Comparison of ENCODE assay signal across 8 cellular contexts in the genomic region with DNA sequence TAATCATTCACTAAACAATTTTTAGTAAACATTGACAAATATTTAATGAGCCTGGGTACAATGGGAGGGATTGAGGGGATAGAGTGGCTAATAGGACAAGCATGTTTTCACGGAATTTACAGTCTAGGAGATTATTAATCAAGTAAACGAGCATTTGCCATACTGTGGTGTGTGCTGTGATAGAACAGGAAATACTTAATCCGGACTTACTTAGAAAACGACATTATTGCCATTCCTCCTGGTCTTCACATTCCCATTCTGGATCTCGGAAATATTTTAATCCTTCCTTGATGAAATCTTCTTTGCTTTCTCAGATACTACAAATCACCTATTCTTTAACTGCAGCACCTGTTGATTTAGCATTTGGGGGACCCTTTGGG. TPM values are rescaled to one million over a fixed set of nuclear protein-coding genes. Genes with fewer than 3 reads are reported as not detected.
DNase-seq lines count a peak whose midpoint lies in the region; ATAC-seq, FAIRE-seq and TF ChIP-seq lines count a peak whose summit lies in the region.

No MANE protein-coding gene starts in this region.

- no peak for TF ChIP-seq POLR2A in H1 (IDR thresholded peaks at IDR 0.05; ENCODE audit: control extremely low read depth in 1 of 2, low read depth in 2 of 2, low read length in 2 of 2)

- peak overlapping the region; percentile 99 for H3K9ac ChIP-seq in NT2/D1 (ENCODE audit: insufficient read length, low read depth)
- H3K9ac ChIP-seq in H1 (replicated peaks in 1 of 4; ENCODE audit: extremely low read depth in 1 of 4, low read depth in 3 of 4, low read length in 3 of 4), result peak overlapping the region in 2 of 4 experiments; percentile 6 to 71; a peak in 2 of 7 replicates
- H3K9ac ChIP-seq in neural progenitor cell, result peak overlapping the region; percentile 81

- H4K20me1 ChIP-seq in H1 (replicated peaks in 1 of 2; ENCODE audit: control insufficient read depth in 1 of 2, insufficient read depth in 2 of 2, low read length in 2 of 2) (peaks cover 0 to 4% of the 10 kb centered on the region in 2 experiments), neural progenitor cell (ENCODE audit: low read depth) (peaks cover 16% of the 10 kb centered on the region)

- no peak overlapping the region for H4K5ac ChIP-seq in H1 (ENCODE audit: insufficient read length, low read depth, low read length)

- H3K4ac ChIP-seq in H1 (replicated peaks; ENCODE audit: insufficient read length, low read depth, low read length), result no peak overlapping the region

- H3K36me3 ChIP-seq in NT2/D1 (ENCODE audit: insufficient read depth, insufficient read length, low read length), result peaks cover 40% of the 10 kb centered on the region
- H3K36me3 ChIP-seq in H1 (ENCODE audit: control insufficient read depth in 2 of 4, insufficient read depth in 4 of 4, low read length in 3 of 4), result peaks cover 0 to 6% (median 0%) of the 10 kb centered on the region in 4 experiments; a peak in 1 of 8 replicates
- no peaks in the 10 kb centered on the region for H3K36me3 ChIP-seq in neural progenitor cell

- TF ChIP-seq EP300 in H1 (IDR thresholded peaks at IDR 0.05; ENCODE audit: borderline replicate concordance in 1 of 2, low read depth in 2 of 2, low read length in 2 of 2), result no peak

- H3K23ac ChIP-seq in H1 (ENCODE audit: insufficient read length), result no peak overlapping the region

- H2BK12ac ChIP-seq in H1 (ENCODE audit: low read depth, low read length), result no peak overlapping the region

- no peaks in the 10 kb centered on the region for H3K27me3 Mint-ChIP-seq in neural progenitor cell (ENCODE audit: insufficient read depth, low read depth)

- no peak overlapping the region for H2BK5ac ChIP-seq in H1 (ENCODE audit: low read depth, low read length)

- POLR2A ChIA-PET in H1 (lab: Charles Lee; ENCODE audit: partially characterized antibody), result interaction anchor here (0.9 to 2.3 kb wide), 6 partner anchors 9 to 110 kb away, joined by 3 to 14 read pairs (median 4); partner anchors contain the start of genes RNF25 and STK36

- H3K79me1 ChIP-seq in H1 (ENCODE audit: low read depth, low read length), result peaks cover 7% of the 10 kb centered on the region; the same call in 1 of the 2 replicates

- 0 out of 2 replicates have a peak, but pooled peaks cover 2% of the 10 kb centered on the region for H3K23me2 ChIP-seq in H1 (ENCODE audit: low read depth, low read length)

- H3F3A ChIP-seq in neural progenitor cell (ENCODE audit: low read depth), result no peaks in the 10 kb centered on the region

- H3K4me1 Mint-ChIP-seq in neural progenitor cell, result peaks cover 11% of the 10 kb centered on the region

- no peaks in the 10 kb centered on the region for H3K9me3 Mint-ChIP-seq in neural progenitor cell

- H3K27ac Mint-ChIP-seq in neural progenitor cell, result peak overlapping the region; percentile 94

- H3K4me2 ChIP-seq in H1 (ENCODE audit: insufficient read depth in 1 of 2, low read depth in 2 of 2, low read length in 2 of 2), result peak overlapping the region; percentile 56 to 74
- H3K4me2 ChIP-seq in neural progenitor cell, result peak overlapping the region; percentile 93

- no peak overlapping the region for H4K8ac ChIP-seq in H1 (ENCODE audit: extremely low read depth, insufficient read depth, low read length)

- no peak overlapping the region for H2BK20ac ChIP-seq in H1 (ENCODE audit: low read length)

- H3K36me3 Mint-ChIP-seq in neural progenitor cell, result peaks cover 8% of the 10 kb centered on the region

- no peak overlapping the region for H3K56ac ChIP-seq in H1 (replicated peaks; ENCODE audit: insufficient read length, low read depth, low read length)

- no peak overlapping the region for H2BK120ac ChIP-seq in H1 (replicated peaks; ENCODE audit: low read depth, low read length)

- no peak overlapping the region for H4K91ac ChIP-seq in H1 (replicated peaks; ENCODE audit: insufficient read length, low read length)

- no peak overlapping the region for H2AFZ ChIP-seq in H1 (ENCODE audit: low read length)
- peak overlapping the region; percentile 27 for H2AFZ ChIP-seq in neural progenitor cell (replicated peaks)

- no peak overlapping the region for H3K18ac ChIP-seq in H1 (ENCODE audit: extremely low read depth, low read length)

- H2AK5ac ChIP-seq in H1 (ENCODE audit: low read depth, low read length), result no peak overlapping the region

- peak overlapping the region; percentile 98 for H3K4me3 ChIP-seq in NT2/D1 (ENCODE audit: insufficient read length, low read depth)
- H3K4me3 ChIP-seq in H1 (ENCODE audit: extremely low read depth in 1 of 4, insufficient read depth in 2 of 4, low read depth in 3 of 4, low read length in 4 of 4), result peak overlapping the region; percentile 85 to 90 (median 89)
- peak overlapping the region; percentile 85 for H3K4me3 ChIP-seq in neural progenitor cell

- H3K79me2 ChIP-seq in H1 (ENCODE audit: control insufficient read depth in 1 of 2, insufficient read depth in 2 of 2, low read length in 2 of 2) (peaks cover 4 to 46% of the 10 kb centered on the region in 2 experiments), neural progenitor cell (ENCODE audit: low read depth) (peaks cover 56% of the 10 kb centered on the region)

- CTCF ChIA-PET in H1 (lab: Charles Lee; ENCODE audit: partially characterized antibody), result interaction anchor here (0.6 to 2.7 kb wide), 9 partner anchors 9 to 138 kb away, joined by 3 to 17 read pairs (median 9); partner anchors contain the start of genes BCS1L, RNF25, STK36 and ZNF142

- H3K4me3 Mint-ChIP-seq in neural progenitor cell, result peak overlapping the region; percentile 98

- TF ChIP-seq CTCF in H1 (IDR thresholded peaks at IDR 0.05; ENCODE audit: control extremely low read depth in 1 of 3, insufficient read depth in 1 of 3, low read depth in 1 of 3, low read length in 3 of 3) (no peak), neural progenitor cell (IDR thresholded peaks at IDR 0.05) (no peak)

- H3K27ac ChIP-seq in H1 (ENCODE audit: low read depth, low read length) (no peak overlapping the region), neural progenitor cell (no peak overlapping the region)

- FAIRE-seq in H1 (lab: Jason Lieb, UNC), result no peak
- no peak for FAIRE-seq in frontal cortex (lab: Jason Lieb, UNC)

- DNase-seq in ELR (ENCODE audit: low read depth) (peak; percentile 44), NT2/D1 (ENCODE audit: low read depth, low spot score) (no peak), H1 (ENCODE audit: low read depth in 1 of 2, low spot score in 2 of 2) (no peak), neural progenitor cell (ENCODE audit: low spot score) (no peak), cerebellar cortex (ENCODE audit: low spot score) (no peak), frontal cortex (ENCODE audit: low spot score in 2 of 2) (no peak)

- H3K4me1 ChIP-seq in NT2/D1 (ENCODE audit: insufficient read depth, insufficient read length) (no peaks in the 10 kb centered on the region), H1 (replicated peaks in 1 of 4; ENCODE audit: control insufficient read depth in 3 of 4, insufficient read depth in 4 of 4, low read length in 3 of 4) (peaks cover 0 to 4% (median 1%) of the 10 kb centered on the region in 4 experiments; a peak in 4 of 7 replicates), neural progenitor cell (no peaks in the 10 kb centered on the region)

- 27% methylated on average over 5 of the region's 5 CpGs; no CpG with 5 or more reads in 1 of the 2 experiments for WGBS in H1 (ENCODE audit: extremely low coverage in 1 of 2, insufficient coverage in 1 of 2, insufficient read length in 1 of 2, insufficient replicate concordance in 2 of 2, low coverage in 1 of 2, low lambda C conversion rate in 2 of 2, missing lambda C conversion rate in 1 of 2), 2 experiments

- H3K14ac ChIP-seq in H1 (ENCODE audit: insufficient read length), result no peak overlapping the region

- H3K9me3 ChIP-seq in NT2/D1 (ENCODE audit: insufficient read depth, low read length) (no peaks in the 10 kb centered on the region), H1 (ENCODE audit: insufficient read depth in 2 of 2, low read depth in 1 of 2, low read length in 1 of 2) (no peaks in the 10 kb centered on the region), neural progenitor cell (ENCODE audit: low read depth) (no peaks in the 10 kb centered on the region)

- no peak overlapping the region for H2BK15ac ChIP-seq in H1 (ENCODE audit: low read length)

- TF ChIP-seq RAD21 in H1 (IDR thresholded peaks at IDR 0.05 in 1 of 2, conservative IDR thresholded peaks at IDR 0.05 in 1 of 2; ENCODE audit: low read depth in 2 of 2, low read length in 2 of 2), result no peak

- H3K27me3 ChIP-seq in NT2/D1 (ENCODE audit: insufficient read depth, insufficient read length) (no peaks in the 10 kb centered on the region), H1 (replicated peaks in 1 of 4; ENCODE audit: control insufficient read depth in 3 of 4, extremely low read depth in 1 of 4, insufficient read depth in 3 of 4, low read length in 3 of 4) (no peaks in the 10 kb centered on the region), neural progenitor cell (no peaks in the 10 kb centered on the region)

- no peak for ATAC-seq in HG03354 (IDR thresholded peaks at IDR 0.05; ENCODE audit: poor library complexity, severe bottlenecking, unreplicated experiment)
- no peak for ATAC-seq in GM18867 (IDR thresholded peaks at IDR 0.05; ENCODE audit: unreplicated experiment)

RNA-seq across cellular contexts. Expression of gene TTLL4, which starts 0.9 kb away (rescaled TPM):
- total RNA-seq in H1 (2021; fragmentation: NEBNext Ultra II Directional; extraction: Animal tissue kit (Norgen Biotek cat#: 25700)), result 105 and 106 TPM in 2 replicates
- 63.1 and 71.1 TPM in 2 replicates for polyA plus RNA-seq in H1 (2011; rRNA removed)
- 58.5 TPM for polyA plus RNA-seq in H1 (2011; cell fraction: cytosol; rRNA removed)
- 182 TPM for polyA plus RNA-seq in H1 (2011; cell fraction: nucleus; rRNA removed)
- 57.4 to 72.2 TPM (median 64.9 TPM) in 4 replicates for polyA plus RNA-seq in H1 (2012, experiment 1 of 2)
- 57.4 TPM for polyA plus RNA-seq in H1 (2012, experiment 2 of 2)
- 75.3 TPM for polyA plus RNA-seq in H1 (2013, experiment 1 of 2)
- 71.8 TPM for polyA plus RNA-seq in H1 (2013, experiment 2 of 2)
- polyA minus RNA-seq in H1 (2011; rRNA and poly(A)+ RNA removed), result 159 and 164 TPM in 2 replicates
- 38.5 TPM for polyA minus RNA-seq in H1 (2011; cell fraction: cytosol; rRNA and poly(A)+ RNA removed)
- polyA minus RNA-seq in H1 (2011; cell fraction: nucleus; rRNA and poly(A)+ RNA removed), result 142 TPM
- total RNA-seq in neural progenitor cell (ENCODE audit: low replicate concordance) (39.8 and 41.0 TPM in 2 replicates), frontal cortex (9.8 TPM)

RNA-seq across cellular contexts. Expression of gene STK36, which starts 39.7 kb away (rescaled TPM):
- 34.9 and 41.4 TPM in 2 replicates for total RNA-seq in H1 (2021; fragmentation: NEBNext Ultra II Directional; extraction: Animal tissue kit (Norgen Biotek cat#: 25700))
- polyA plus RNA-seq in H1 (2011; rRNA removed), result 57.6 and 65.8 TPM in 2 replicates
- polyA plus RNA-seq in H1 (2011; cell fraction: cytosol; rRNA removed), result 45.0 TPM
- 290 TPM for polyA plus RNA-seq in H1 (2011; cell fraction: nucleus; rRNA removed)
- 29.9 to 35.8 TPM (median 35.4 TPM) in 4 replicates for polyA plus RNA-seq in H1 (2012, experiment 1 of 2)
- 19.8 TPM for polyA plus RNA-seq in H1 (2012, experiment 2 of 2)
- polyA plus RNA-seq in H1 (2013, experiment 1 of 2), result 23.8 TPM
- polyA plus RNA-seq in H1 (2013, experiment 2 of 2), result 24.3 TPM
- 54.6 and 69.5 TPM in 2 replicates for polyA minus RNA-seq in H1 (2011; rRNA and poly(A)+ RNA removed)
- 11.6 TPM for polyA minus RNA-seq in H1 (2011; cell fraction: cytosol; rRNA and poly(A)+ RNA removed)
- 61.5 TPM for polyA minus RNA-seq in H1 (2011; cell fraction: nucleus; rRNA and poly(A)+ RNA removed)
- 51.6 and 61.4 TPM in 2 replicates for total RNA-seq in neural progenitor cell (ENCODE audit: low replicate concordance)
- total RNA-seq in frontal cortex, result 16.7 TPM

RNA-seq across cellular contexts. Expression of gene RNF25, which starts 39.7 kb away (rescaled TPM):
- total RNA-seq in H1 (2021; fragmentation: NEBNext Ultra II Directional; extraction: Animal tissue kit (Norgen Biotek cat#: 25700)), result 19.6 and 24.7 TPM in 2 replicates
- polyA plus RNA-seq in H1 (2011; rRNA removed), result 29.6 and 31.6 TPM in 2 replicates
- 42.4 TPM for polyA plus RNA-seq in H1 (2011; cell fraction: cytosol; rRNA removed)
- 86.0 TPM for polyA plus RNA-seq in H1 (2011; cell fraction: nucleus; rRNA removed)
- 23.1 to 28.2 TPM (median 24.6 TPM) in 4 replicates for polyA plus RNA-seq in H1 (2012, experiment 1 of 2)
- polyA plus RNA-seq in H1 (2012, experiment 2 of 2), result 20.1 TPM
- polyA plus RNA-seq in H1 (2013, experiment 1 of 2), result 18.8 TPM
- polyA plus RNA-seq in H1 (2013, experiment 2 of 2), result 13.8 TPM
- polyA minus RNA-seq in H1 (2011; rRNA and poly(A)+ RNA removed), result 67.5 and 74.3 TPM in 2 replicates
- 22.8 TPM for polyA minus RNA-seq in H1 (2011; cell fraction: cytosol; rRNA and poly(A)+ RNA removed)
- 28.2 TPM for polyA minus RNA-seq in H1 (2011; cell fraction: nucleus; rRNA and poly(A)+ RNA removed)
- 9.6 and 18.5 TPM in 2 replicates for total RNA-seq in neural progenitor cell (ENCODE audit: low replicate concordance)
- total RNA-seq in frontal cortex, result 28.1 TPM

RNA-seq across cellular contexts. Expression of gene BCS1L, which starts 52.1 kb away (rescaled TPM):
- 22.0 and 23.7 TPM in 2 replicates for total RNA-seq in H1 (2021; fragmentation: NEBNext Ultra II Directional; extraction: Animal tissue kit (Norgen Biotek cat#: 25700))
- polyA plus RNA-seq in H1 (2011; rRNA removed), result 37.1 and 60.4 TPM in 2 replicates
- polyA plus RNA-seq in H1 (2011; cell fraction: cytosol; rRNA removed), result 51.8 TPM
- 113 TPM for polyA plus RNA-seq in H1 (2011; cell fraction: nucleus; rRNA removed)
- 33.2 to 38.3 TPM (median 36.6 TPM) in 4 replicates for polyA plus RNA-seq in H1 (2012, experiment 1 of 2)
- 28.6 TPM for polyA plus RNA-seq in H1 (2012, experiment 2 of 2)
- 24.9 TPM for polyA plus RNA-seq in H1 (2013, experiment 1 of 2)
- 24.6 TPM for polyA plus RNA-seq in H1 (2013, experiment 2 of 2)
- 18.8 and 24.6 TPM in 2 replicates for polyA minus RNA-seq in H1 (2011; rRNA and poly(A)+ RNA removed)
- 18.3 TPM for polyA minus RNA-seq in H1 (2011; cell fraction: cytosol; rRNA and poly(A)+ RNA removed)
- polyA minus RNA-seq in H1 (2011; cell fraction: nucleus; rRNA and poly(A)+ RNA removed), result 13.0 TPM
- total RNA-seq in neural progenitor cell (ENCODE audit: low replicate concordance), result 23.4 and 38.3 TPM in 2 replicates
- 28.9 TPM for total RNA-seq in frontal cortex

RNA-seq across cellular contexts. Expression of gene ZNF142, which starts 52.1 kb away (rescaled TPM):
- total RNA-seq in H1 (2021; fragmentation: NEBNext Ultra II Directional; extraction: Animal tissue kit (Norgen Biotek cat#: 25700)), result 32.5 and 37.9 TPM in 2 replicates
- polyA plus RNA-seq in H1 (2011; rRNA removed), result 9.4 and 18.5 TPM in 2 replicates
- 6.2 TPM for polyA plus RNA-seq in H1 (2011; cell fraction: cytosol; rRNA removed)
- polyA plus RNA-seq in H1 (2011; cell fraction: nucleus; rRNA removed), result 31.4 TPM
- polyA plus RNA-seq in H1 (2012, experiment 1 of 2), result 12.6 to 16.3 TPM (median 15.5 TPM) in 4 replicates
- polyA plus RNA-seq in H1 (2012, experiment 2 of 2), result 10.9 TPM
- 14.0 TPM for polyA plus RNA-seq in H1 (2013, experiment 1 of 2)
- 12.6 TPM for polyA plus RNA-seq in H1 (2013, experiment 2 of 2)
- polyA minus RNA-seq in H1 (2011; rRNA and poly(A)+ RNA removed), result 25.8 and 30.7 TPM in 2 replicates
- 15.5 TPM for polyA minus RNA-seq in H1 (2011; cell fraction: cytosol; rRNA and poly(A)+ RNA removed)
- polyA minus RNA-seq in H1 (2011; cell fraction: nucleus; rRNA and poly(A)+ RNA removed), result 45.2 TPM
- total RNA-seq in neural progenitor cell (ENCODE audit: low replicate concordance) (3.3 and 13.5 TPM in 2 replicates), frontal cortex (11.4 TPM)
